ENCODE assay signal across 8 cellular contexts in the genomic region with DNA sequence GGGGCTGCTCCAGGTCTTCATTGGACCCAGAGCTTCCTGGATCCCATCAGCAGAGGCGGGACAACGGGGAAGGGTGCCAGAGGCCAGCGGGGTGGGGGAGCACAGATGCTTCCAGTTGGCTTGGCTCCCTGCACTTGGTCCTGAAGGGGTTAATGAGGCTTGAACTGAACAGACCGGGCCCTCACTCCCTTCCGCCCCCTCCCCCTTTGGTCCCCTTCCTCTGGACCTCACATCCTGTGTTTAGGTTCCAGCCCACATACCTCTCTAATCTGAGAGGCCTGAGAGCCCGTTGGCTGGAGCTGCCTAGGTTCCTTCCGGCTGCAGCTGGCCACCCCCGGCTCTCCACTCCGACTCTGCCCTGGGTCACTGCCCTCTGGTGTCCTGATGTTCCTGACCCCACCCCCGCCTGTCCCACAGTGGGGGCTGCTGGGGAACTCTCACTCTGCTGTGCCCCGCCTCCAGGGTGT. TPM values are rescaled to one million over a fixed set of nuclear protein-coding genes. Genes with fewer than 3 reads are reported as not detected.
A peak's percentile ranks its signal among the peaks of the same experiment; 100 is the strongest.
DNase-seq lines count a peak whose midpoint lies in the region; ATAC-seq, FAIRE-seq and TF ChIP-seq lines count a peak whose summit lies in the region.

No MANE protein-coding gene starts in this region.

- no peaks in the 10 kb centered on the region for H3K9me3 Mint-ChIP-seq in activated T-helper 2 cell treated with anti-CD3 and anti-CD28 coated beads, Interferon-gamma antibody, Interleukin-2, Interleukin-4, amounts not matched to agents 10 μg/mL and 5 μg/mL and 100 μg/mL, durations not matched to agents 14 hours and 24 hours and 36 hours
- H3K9me3 Mint-ChIP-seq in effector memory CD8-positive, alpha-beta T cell = no peaks in the 10 kb centered on the region

- peaks cover 21% of the 10 kb centered on the region for H3K36me3 ChIP-seq in left ventricle myocardium inferior

- no peaks in the 10 kb centered on the region for H3K9me3 ChIP-seq in left ventricle myocardium inferior (replicated peaks)

- TF ChIP-seq POLR2A in GM12892 (IDR thresholded peaks at IDR 0.05; ENCODE audit: low read depth, low read length) = no peak

- H3K27me3 ChIP-seq in left ventricle myocardium inferior (ENCODE audit: low read depth) = no peaks in the 10 kb centered on the region

- peak overlapping the region; percentile 71 for H3K4me3 ChIP-seq in left ventricle myocardium inferior
- peak overlapping the region; percentile 8 for H3K4me3 ChIP-seq in retinal pigment epithelial cell (ENCODE audit: low read length)

- H3K27ac Mint-ChIP-seq in activated T-helper 2 cell treated with anti-CD3 and anti-CD28 coated beads, Interferon-gamma antibody, Interleukin-2, Interleukin-4, amounts not matched to agents 10 μg/mL and 5 μg/mL and 100 μg/mL, durations not matched to agents 14 hours and 24 hours and 36 hours = peak overlapping the region; percentile 82
- no peak overlapping the region for H3K27ac Mint-ChIP-seq in effector memory CD8-positive, alpha-beta T cell

- no peak overlapping the region for H3K4me3 Mint-ChIP-seq in activated T-helper 2 cell treated with anti-CD3 and anti-CD28 coated beads, Interferon-gamma antibody, Interleukin-2, Interleukin-4, amounts not matched to agents 10 μg/mL and 5 μg/mL and 100 μg/mL, durations not matched to agents 14 hours and 24 hours and 36 hours (ENCODE audit: low read depth)
- H3K4me3 Mint-ChIP-seq in effector memory CD8-positive, alpha-beta T cell = peak overlapping the region in 1 of 2 donors; percentile 17

- peaks cover 97% of the 10 kb centered on the region for H3K4me1 ChIP-seq in left ventricle myocardium inferior

- ATAC-seq in GM21360 (IDR thresholded peaks at IDR 0.05; ENCODE audit: unreplicated experiment) (no peak), HG03196 (IDR thresholded peaks at IDR 0.05; ENCODE audit: unreplicated experiment) (no peak)
- ATAC-seq in effector memory CD8-positive, alpha-beta T cell (replicated peaks) = no peak

- DNase-seq in ELR (ENCODE audit: low read depth) (peak; percentile 35), left ventricle myocardium inferior (peak; percentile 82), retinal pigment epithelial cell (ENCODE audit: low read depth) (no peak), GM12892 (ENCODE audit: insufficient read length) (no peak)
- DNase-seq in activated T-helper 2 cell treated with anti-CD3 and anti-CD28 coated beads, Interferon-gamma antibody, Interleukin-2, Interleukin-4, amounts not matched to agents 10 μg/mL and 5 μg/mL and 100 μg/mL, durations not matched to agents 14 hours and 24 hours and 36 hours (ENCODE audit: low spot score) = no peak
- DNase-seq in effector memory CD8-positive, alpha-beta T cell = no peak

- TF ChIP-seq CTCF in left ventricle myocardium inferior (IDR thresholded peaks at IDR 0.05; ENCODE audit: borderline replicate concordance) (no peak), retinal pigment epithelial cell (conservative IDR thresholded peaks at IDR 0.05; ENCODE audit: low read depth, low read length) (no peak)

- no peak for FAIRE-seq in GM12892 (lab: Jason Lieb, UNC)

- H3K27me3 Mint-ChIP-seq in activated T-helper 2 cell treated with anti-CD3 and anti-CD28 coated beads, Interferon-gamma antibody, Interleukin-2, Interleukin-4, amounts not matched to agents 10 μg/mL and 5 μg/mL and 100 μg/mL, durations not matched to agents 14 hours and 24 hours and 36 hours (ENCODE audit: low read depth) = no peaks in the 10 kb centered on the region
- no peaks in the 10 kb centered on the region for H3K27me3 Mint-ChIP-seq in effector memory CD8-positive, alpha-beta T cell

- intact Hi-C loops in activated T-helper 2 cell treated with anti-CD3 and anti-CD28 coated beads, Interferon-gamma antibody, Interleukin-2, Interleukin-4, amounts not matched to agents 10 μg/mL and 5 μg/mL and 100 μg/mL, durations not matched to agents 14 hours and 24 hours and 36 hours (cut with micrococcal nuclease) = no loop called here
- intact Hi-C loops in left ventricle myocardium inferior (cut with micrococcal nuclease) = no loop called here

- peaks cover 21% of the 10 kb centered on the region for H3K36me3 Mint-ChIP-seq in activated T-helper 2 cell treated with anti-CD3 and anti-CD28 coated beads, Interferon-gamma antibody, Interleukin-2, Interleukin-4, amounts not matched to agents 10 μg/mL and 5 μg/mL and 100 μg/mL, durations not matched to agents 14 hours and 24 hours and 36 hours (ENCODE audit: low read depth)
- H3K36me3 Mint-ChIP-seq in effector memory CD8-positive, alpha-beta T cell (ENCODE audit: insufficient read depth) = peaks cover 10% of the 10 kb centered on the region

- H3K4me1 Mint-ChIP-seq in activated T-helper 2 cell treated with anti-CD3 and anti-CD28 coated beads, Interferon-gamma antibody, Interleukin-2, Interleukin-4, amounts not matched to agents 10 μg/mL and 5 μg/mL and 100 μg/mL, durations not matched to agents 14 hours and 24 hours and 36 hours (ENCODE audit: low read depth) = peaks cover 37% of the 10 kb centered on the region
- H3K4me1 Mint-ChIP-seq in effector memory CD8-positive, alpha-beta T cell (ENCODE audit: low read depth in 2 of 2) = peaks cover 21 to 23% of the 10 kb centered on the region in 2 donors

- H3K27ac ChIP-seq in left ventricle myocardium inferior (replicated peaks) = peak overlapping the region; percentile 100

RNA-seq across cellular contexts. Expression of a gene that starts 32.3 kb away (rescaled TPM):
- total RNA-seq in activated T-helper 2 cell treated with anti-CD3 and anti-CD28 coated beads, Interferon-gamma antibody, Interleukin-2, Interleukin-4, amounts not matched to agents 10 μg/mL and 5 μg/mL and 100 μg/mL, durations not matched to agents 14 hours and 24 hours and 36 hours = 106 and 112 TPM in 2 replicates
- total RNA-seq in left ventricle myocardium inferior = 162 TPM
- polyA plus RNA-seq in GM12892 (2012; ENCODE audit: missing spikeins) = 27.3 TPM

RNA-seq across cellular contexts. Expression of a gene that starts 32.9 kb away (rescaled TPM):
- total RNA-seq in activated T-helper 2 cell treated with anti-CD3 and anti-CD28 coated beads, Interferon-gamma antibody, Interleukin-2, Interleukin-4, amounts not matched to agents 10 μg/mL and 5 μg/mL and 100 μg/mL, durations not matched to agents 14 hours and 24 hours and 36 hours = 13.6 and 14.3 TPM in 2 replicates
- 85.3 TPM for total RNA-seq in left ventricle myocardium inferior
- polyA plus RNA-seq in GM12892 (2012; ENCODE audit: missing spikeins) = 1.8 TPM

RNA-seq across cellular contexts. Expression of a gene that starts 34.6 kb away (rescaled TPM):
- total RNA-seq in activated T-helper 2 cell treated with anti-CD3 and anti-CD28 coated beads, Interferon-gamma antibody, Interleukin-2, Interleukin-4, amounts not matched to agents 10 μg/mL and 5 μg/mL and 100 μg/mL, durations not matched to agents 14 hours and 24 hours and 36 hours = 8.6 and 9.3 TPM in 2 replicates
- total RNA-seq in left ventricle myocardium inferior = 3.8 TPM
- not detected for polyA plus RNA-seq in GM12892 (2012; ENCODE audit: missing spikeins)

Comparison
In these comparisons a context has a peak if more than half of its experiments do, and no peak if none do; other contexts are left out.
1. DNase-seq: peak in ELR (single experiment) and left ventricle myocardium inferior (single experiment); none in activated T-helper 2 cell treated with anti-CD3 and anti-CD28 coated beads, Interferon-gamma antibody, Interleukin-2, Interleukin-4, amounts not matched to agents 10 μg/mL and 5 μg/mL and 100 μg/mL, durations not matched to agents 14 hours and 24 hours and 36 hours (single experiment), retinal pigment epithelial cell (single experiment), effector memory CD8-positive, alpha-beta T cell (0 of 3) and GM12892 (single experiment).